ENCODE assay signal across 10 cellular contexts in the genomic region with DNA sequence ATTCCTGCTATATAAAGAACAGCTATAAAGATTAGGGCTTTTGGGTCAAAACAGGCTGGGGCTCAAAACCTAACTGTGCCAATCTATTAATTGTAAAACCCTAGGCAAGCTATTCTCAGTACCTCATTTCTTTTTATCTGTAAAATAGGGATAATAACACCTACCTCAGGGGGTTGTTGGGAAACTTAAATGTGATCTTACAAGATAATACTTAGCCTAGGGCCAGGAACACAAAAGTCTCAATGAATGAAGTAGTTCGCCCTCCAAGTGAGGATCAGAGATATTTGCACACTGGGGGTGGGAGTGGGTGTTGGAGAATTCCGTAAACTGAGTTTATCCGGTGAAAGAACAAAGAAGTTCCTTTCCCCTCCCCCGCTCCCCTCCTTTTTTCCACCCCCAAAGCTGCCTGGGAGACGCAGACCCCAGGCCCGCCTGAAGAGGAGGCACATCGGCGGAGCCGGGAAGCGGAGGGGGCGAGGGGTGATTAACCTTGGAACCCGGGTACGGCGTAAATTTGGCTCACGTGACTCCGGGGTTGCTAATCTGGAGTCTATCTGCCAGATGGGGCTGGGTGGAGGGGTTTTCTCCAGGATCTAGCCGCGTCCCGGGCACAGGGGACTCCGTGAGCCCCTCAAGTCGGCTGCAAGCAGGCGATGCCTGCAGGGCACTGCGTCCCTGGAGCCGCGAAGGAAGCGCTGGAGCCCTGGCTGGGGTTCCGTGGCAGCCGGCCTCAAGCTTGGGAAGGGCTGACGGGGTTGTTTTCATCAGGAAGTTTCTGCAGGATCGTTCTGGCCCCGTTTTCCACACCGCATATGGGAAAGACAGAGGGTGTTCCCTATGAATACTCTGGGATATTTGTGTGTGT. TPM values are rescaled to one million over a fixed set of nuclear protein-coding genes. Genes with fewer than 3 reads are reported as not detected.
DNase-seq lines count a peak whose midpoint lies in the region; ATAC-seq, FAIRE-seq and TF ChIP-seq lines count a peak whose summit lies in the region.
"Had no signal": no experiment of that assay in that cellular context is flagged by ENCODE, and none has a peak within 500 bp of the region (broad histone marks: within the 10 kb centered on the region; RNA-seq: fewer than 3 reads in every experiment).

No MANE protein-coding gene starts in this region.

- peak overlapping the region; percentile 82 for H3K4me2 ChIP-seq in DOHH2 (ENCODE audit: low read length)

- H3K27ac ChIP-seq in DOHH2 (ENCODE audit: low read depth, low read length) (no peak overlapping the region), left ventricle myocardium inferior (replicated peaks) (peak overlapping the region; percentile 95), rectal smooth muscle tissue (ENCODE audit: low read depth, low read length) (peak overlapping the region; percentile 30)

- H3K9me3 ChIP-seq in DOHH2 (ENCODE audit: control insufficient read depth, insufficient read depth, low read length) (no peaks in the 10 kb centered on the region), left ventricle myocardium inferior (replicated peaks) (no peaks in the 10 kb centered on the region)

- no peak for FAIRE-seq in H54 (lab: Jason Lieb, UNC)
- FAIRE-seq: islet of Langerhans, TTC549 had no signal

- peak; percentile 62 for DNase-seq in RPMI7951 (ENCODE audit: low read depth)
- DNase-seq in left ventricle myocardium inferior: peak; percentile 58
- no peak for DNase-seq in H54 (ENCODE audit: insufficient read length, low spot score)
- no peak for DNase-seq in effector CD8-positive, alpha-beta T cell (lab: John Stamatoyannopoulos, UW)
- no peak for DNase-seq in A172 (ENCODE audit: low spot score)

- TF ChIP-seq CTCF in DOHH2 (IDR thresholded peaks at IDR 0.05; ENCODE audit: low read depth, low read length, poor library complexity, severe bottlenecking): no peak
- no peak for TF ChIP-seq CTCF in left ventricle myocardium inferior (IDR thresholded peaks at IDR 0.05; ENCODE audit: borderline replicate concordance)

- TF ChIP-seq POLR2A in H54 (IDR thresholded peaks at IDR 0.05; ENCODE audit: low read depth, low read length): no peak

- no peak overlapping the region for H3K9ac ChIP-seq in rectal smooth muscle tissue (ENCODE audit: low read length)

- H3K4me3 ChIP-seq in DOHH2 (ENCODE audit: low read length) (no peak overlapping the region), left ventricle myocardium inferior (peak overlapping the region; percentile 80), rectal smooth muscle tissue (ENCODE audit: low read length) (peak overlapping the region; percentile 50)

- intact Hi-C loops in left ventricle myocardium inferior (cut with micrococcal nuclease): no loop called here

- ATAC-seq in HG03432 (IDR thresholded peaks at IDR 0.05; ENCODE audit: unreplicated experiment): no peak

- no peaks in the 10 kb centered on the region for H3K36me3 ChIP-seq in DOHH2 (ENCODE audit: control insufficient read depth, low read length)
- no peaks in the 10 kb centered on the region for H3K36me3 ChIP-seq in left ventricle myocardium inferior
- H3K36me3 ChIP-seq in rectal smooth muscle tissue (ENCODE audit: control insufficient read depth, insufficient read depth, low read length): no peaks in the 10 kb centered on the region

- no peaks in the 10 kb centered on the region for H3K79me2 ChIP-seq in DOHH2 (ENCODE audit: control insufficient read depth, low read length)

- no peaks in the 10 kb centered on the region for H3K9me2 ChIP-seq in DOHH2 (replicated peaks; ENCODE audit: control insufficient read depth, low read length)

- 0 out of 2 replicates have a peak, but pooled peaks cover 5% of the 10 kb centered on the region for H4K20me1 ChIP-seq in DOHH2 (ENCODE audit: control insufficient read depth, insufficient read depth, low read depth, low read length)

- H3K27me3 ChIP-seq in DOHH2 (ENCODE audit: control insufficient read depth, low read length) (peaks cover 73% of the 10 kb centered on the region), left ventricle myocardium inferior (ENCODE audit: low read depth) (no peaks in the 10 kb centered on the region), rectal smooth muscle tissue (ENCODE audit: control insufficient read depth, insufficient read depth, low read length) (peaks cover 6% of the 10 kb centered on the region)

- H3F3A ChIP-seq in DOHH2 (ENCODE audit: control insufficient read depth, insufficient read depth): peaks cover 4% of the 10 kb centered on the region; the same call in 1 of the 2 replicates

- peaks cover 35% of the 10 kb centered on the region for H3K4me1 ChIP-seq in DOHH2 (ENCODE audit: control insufficient read depth, low read length)
- peaks cover 56% of the 10 kb centered on the region for H3K4me1 ChIP-seq in left ventricle myocardium inferior
- peaks cover 9% of the 10 kb centered on the region for H3K4me1 ChIP-seq in rectal smooth muscle tissue (ENCODE audit: control insufficient read depth, insufficient read depth, low read length)

RNA-seq across cellular contexts. Expression of a gene that starts 1.3 kb away (rescaled TPM):
- total RNA-seq in RPMI7951 (2014; rRNA removed; shearing (Covaris generic)): 48.2 and 49.0 TPM in 2 replicates
- 67.4 TPM for total RNA-seq in left ventricle myocardium inferior
- 446 and 531 TPM in 2 replicates for total RNA-seq in A172 (2014; rRNA removed; shearing (Covaris generic))

Comparison
In these comparisons a context has a peak if more than half of its experiments do, and no peak if none do; other contexts are left out.
1. DNase-seq: peak in RPMI7951 (single experiment) and left ventricle myocardium inferior (single experiment); none in H54 (single experiment), effector CD8-positive, alpha-beta T cell (single experiment) and A172 (single experiment).